In the genomic region with DNA sequence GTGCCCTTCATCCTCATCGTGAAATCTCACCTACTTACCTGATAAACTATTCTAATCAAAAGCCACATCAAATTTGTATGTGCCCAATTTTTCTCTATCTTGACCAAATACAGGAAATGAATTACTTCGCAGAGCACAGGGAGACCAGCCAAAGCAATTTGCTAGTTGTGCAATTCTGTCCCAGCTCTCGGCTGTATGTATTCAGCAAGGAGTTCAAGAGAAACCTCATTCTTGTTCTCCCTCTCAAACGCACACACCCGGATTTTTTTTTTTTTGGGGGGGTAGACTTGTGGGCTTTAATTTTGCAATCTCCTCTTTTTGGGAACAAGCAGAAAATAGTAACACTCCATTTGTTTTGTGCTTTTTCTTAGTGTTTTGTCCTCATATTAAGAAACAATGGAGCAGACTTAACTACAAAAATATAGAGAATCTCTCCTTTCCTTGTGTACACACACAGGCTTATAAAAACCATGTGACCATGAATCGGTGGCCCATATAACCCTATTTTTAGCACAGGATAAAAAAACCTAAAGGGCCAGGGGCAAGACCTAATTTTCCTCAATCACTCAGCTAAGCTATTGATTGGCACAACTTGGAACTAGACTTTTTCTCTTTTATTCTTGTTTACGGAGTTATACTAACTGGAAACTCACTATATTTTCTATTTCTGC, we compare ENCODE assay signal across 17 cellular contexts.
DNase-seq lines count a peak whose midpoint lies in the region; ATAC-seq lines count a peak whose summit lies in the region.
"Had no signal": no experiment of that assay in that cellular context is flagged by ENCODE, and none has a peak within 500 bp of the region (broad histone marks: within the 10 kb centered on the region; RNA-seq: fewer than 3 reads in every experiment).

No MANE protein-coding gene starts in this region.

- H3K27me3 ChIP-seq in right cardiac atrium (ENCODE audit: control insufficient read depth, insufficient read depth) = no peaks in the 10 kb centered on the region

- intact Hi-C loops in right cardiac atrium (cut with DNase I) = no loop called here

- H3K4me1 ChIP-seq in right cardiac atrium (ENCODE audit: control insufficient read depth, insufficient read depth, low read length) = no peaks in the 10 kb centered on the region
- H3K4me1 ChIP-seq: heart left ventricle had no signal

- 42% methylated on average over 7 of the region's 7 CpGs for WGBS in right cardiac atrium

- ATAC-seq in right cardiac atrium (peak; percentile 63 to 90), HG02852 (IDR thresholded peaks at IDR 0.05; ENCODE audit: unreplicated experiment) (no peak)
- ATAC-seq: PC-3 had no signal

- no peaks in the 10 kb centered on the region for H3K9me3 ChIP-seq in right cardiac atrium (ENCODE audit: control insufficient read depth, low read length)
- H3K9me3 ChIP-seq: heart left ventricle had no signal

- no peak overlapping the region for H3K27ac ChIP-seq in right cardiac atrium (ENCODE audit: low read length)
- H3K27ac ChIP-seq: heart left ventricle had no signal

- H3K4me3 ChIP-seq in right cardiac atrium (ENCODE audit: low read length) = no peak overlapping the region
- H3K4me3 ChIP-seq: heart left ventricle had no signal

- peak; percentile 26 for DNase-seq in DMS153 treated with DMSO at 0.1 percent for 48 hours (lab: John Stamatoyannopoulos, UW; ENCODE audit: unreplicated experiment)
- DNase-seq in DMS153 (lab: John Stamatoyannopoulos, UW) = no peak
- peak; percentile 35 for DNase-seq in SKM-1 treated with dmso at 0.1 percent for 144 hours (lab: John Stamatoyannopoulos, UW; ENCODE audit: unreplicated experiment)
- DNase-seq in right cardiac atrium = peak in 2 of 3 donors; percentile 17 to 50
- peak; percentile 22 for DNase-seq in stromal cell of bone marrow (ENCODE audit: low read depth)
- no peak for DNase-seq in NCI-H1417 treated with DMSO at 0.1 percent for 48 hours (lab: John Stamatoyannopoulos, UW)
- DNase-seq in NCI-H748 treated with DMSO at 0.1 percent for 48 hours (lab: John Stamatoyannopoulos, UW) = no peak
- DNase-seq: activated B cell treated with CpG ODN at 0.5 μM for 24 hours; CD8-positive, alpha-beta memory T cell; central memory CD4-positive, alpha-beta T cell; heart left ventricle; naive B cell; NCI-H1105; NCI-H2227 treated with DMSO at 0.1 percent for 48 hours; PC-3; stimulated activated CD4-positive, alpha-beta T cell treated with anti-CD3 and anti-CD28 coated beads, Interleukin-2, amount 100 ng/mL, for 48 hours had no signal

Comparison
In these comparisons a context has a peak if more than half of its experiments do, and no peak if none do; other contexts are left out.
1. DNase-seq: peak in DMS153 treated with DMSO at 0.1 percent for 48 hours (single experiment), SKM-1 treated with dmso at 0.1 percent for 144 hours (single experiment), right cardiac atrium (2 of 3) and stromal cell of bone marrow (single experiment); none in DMS153 (single experiment), NCI-H1417 treated with DMSO at 0.1 percent for 48 hours (single experiment) and NCI-H748 treated with DMSO at 0.1 percent for 48 hours (single experiment).